1 cellular context compared by ENCODE assay signal in genomic region chr6:72941263-72941662, GRCh38.
TF ChIP-seq lines count a peak whose summit lies in the region.

No MANE protein-coding gene starts in this region.

TF ChIP-seq in HepG2, 621 proteins besides CTCF, POLR2A, EP300 and RAD21 (continued from another document):
- TF ChIP-seq ZNF275 (CRISPR knock-in tag; IDR thresholded peaks at IDR 0.05; ENCODE audit: borderline replicate concordance), result no peak
- TF ChIP-seq GATAD2A (CRISPR knock-in tag; IDR thresholded peaks at IDR 0.05), result no peak
- no peak for TF ChIP-seq TBX2 (CRISPR knock-in tag; IDR thresholded peaks at IDR 0.05; ENCODE audit: borderline replicate concordance)
- peak; percentile 33 for TF ChIP-seq HNRNPK (IDR thresholded peaks at IDR 0.05; ENCODE audit: low read depth, low read length, poor library complexity, severe bottlenecking)
- TF ChIP-seq ZFP36 (IDR thresholded peaks at IDR 0.05; ENCODE audit: borderline replicate concordance, low read depth, low read length, partially characterized antibody), result no peak
- TF ChIP-seq PHF20 (CRISPR knock-in tag; IDR thresholded peaks at IDR 0.05), result no peak
- TF ChIP-seq ZBTB43 (CRISPR knock-in tag; conservative IDR thresholded peaks at IDR 0.05), result no peak
- no peak for TF ChIP-seq ZNF292 (CRISPR knock-in tag; IDR thresholded peaks at IDR 0.05; ENCODE audit: borderline replicate concordance, low read depth)
- TF ChIP-seq ZNF646 (CRISPR knock-in tag; IDR thresholded peaks at IDR 0.05), result no peak
- no peak for TF ChIP-seq GTF3A (CRISPR knock-in tag; conservative IDR thresholded peaks at IDR 0.05)
- TF ChIP-seq SCMH1 (CRISPR knock-in tag; IDR thresholded peaks at IDR 0.05; ENCODE audit: borderline replicate concordance), result no peak
- TF ChIP-seq SMYD3 (CRISPR knock-in tag; IDR thresholded peaks at IDR 0.05), result no peak
